In genomic region chr19:5992756-5993155, GRCh38 we compare ENCODE assay signal across 18 cellular contexts. TPM values are rescaled to one million over a fixed set of nuclear protein-coding genes. Genes with fewer than 3 reads are reported as not detected.
DNase-seq lines count a peak whose midpoint lies in the region; ATAC-seq and TF ChIP-seq lines count a peak whose summit lies in the region.
"Had no signal": no experiment of that assay in that cellular context is flagged by ENCODE, and none has a peak within 500 bp of the region (broad histone marks: within the 10 kb centered on the region; RNA-seq: fewer than 3 reads in every experiment).

No MANE protein-coding gene starts in this region.

- H3K4me3 ChIP-seq in GM23338 (no peak overlapping the region), transverse colon (no peak overlapping the region)
- H3K4me3 ChIP-seq: A549, MG63, PC-9 had no signal

- H3K27me3 ChIP-seq in GM23338 (ENCODE audit: insufficient read depth) (no peaks in the 10 kb centered on the region), transverse colon (no peaks in the 10 kb centered on the region)
- H3K27me3 ChIP-seq: MG63 had no signal

- H3K27ac Mint-ChIP-seq in GM23338, result no peak overlapping the region
- H3K27ac Mint-ChIP-seq in activated B cell treated with CpG ODN at 0.5 μM for 24 hours, result no peak overlapping the region
- peak overlapping the region; percentile 71 for H3K27ac Mint-ChIP-seq in nephron progenitor cell

- 0 out of 2 replicates have a peak, but pooled peaks cover 4% of the 10 kb centered on the region for H3F3A ChIP-seq in GM23338 (replicated peaks; ENCODE audit: low read depth)

- no peaks in the 10 kb centered on the region for H4K20me1 ChIP-seq in GM23338 (replicated peaks; ENCODE audit: insufficient read depth)

- H3K9me3 Mint-ChIP-seq in GM23338 (peaks cover 2% of the 10 kb centered on the region; the same call in 2 of the 3 replicates), activated B cell treated with CpG ODN at 0.5 μM for 24 hours (no peaks in the 10 kb centered on the region), nephron progenitor cell (no peaks in the 10 kb centered on the region)

- peaks cover 10% of the 10 kb centered on the region for H3K4me1 Mint-ChIP-seq in GM23338
- H3K4me1 Mint-ChIP-seq in activated B cell treated with CpG ODN at 0.5 μM for 24 hours, result peaks cover 23% of the 10 kb centered on the region
- H3K4me1 Mint-ChIP-seq in nephron progenitor cell, result peaks cover 37% of the 10 kb centered on the region

- CTCF ChIA-PET in activated B cell treated with CpG ODN at 0.5 μM for 24 hours (lab: Charles Lee), result interaction anchor here (0.9 kb wide), 1 partner anchor 25 kb away, joined by 4 read pairs; no protein-coding TSS in a partner anchor

- H2AFZ ChIP-seq in GM23338, result no peak overlapping the region
- H2AFZ ChIP-seq: PC-9 had no signal

- ATAC-seq in GM23338 (no peak), activated B cell treated with CpG ODN at 0.5 μM for 24 hours (ENCODE audit: low read depth) (peak; percentile 25), GM19395 (IDR thresholded peaks at IDR 0.05; ENCODE audit: unreplicated experiment) (no peak)
- ATAC-seq: A549 had no signal

- H3K36me3 ChIP-seq in GM23338 (ENCODE audit: insufficient read depth) (no peaks in the 10 kb centered on the region), transverse colon (no peaks in the 10 kb centered on the region)
- H3K36me3 ChIP-seq: MG63 had no signal

- no peak overlapping the region for H3K4me2 ChIP-seq in GM23338
- H3K4me2 ChIP-seq: A549, PC-9 had no signal

- peaks cover under 1% of the 10 kb centered on the region; the same call in 1 of the 2 replicates for H3K4me1 ChIP-seq in GM23338 (ENCODE audit: insufficient read depth)
- peaks cover 0 to 10% (median 2%) of the 10 kb centered on the region in 4 donors for H3K4me1 ChIP-seq in transverse colon

- 0 out of 2 replicates have a peak overlapping the region, but pooled peaks have one; percentile 26 for H3K27ac ChIP-seq in GM23338 (ENCODE audit: low read depth)
- H3K27ac ChIP-seq in transverse colon, result peak overlapping the region in 3 of 4 donors; percentile 17 to 65 (median 24)
- H3K27ac ChIP-seq: A549, C4-2B, PC-9 had no signal

- intact Hi-C loops in activated B cell treated with CpG ODN at 0.5 μM for 24 hours (cut with micrococcal nuclease) (loop anchor here (5.0 kb wide), 1 partner anchor 120 kb away; the partner anchor contains the start of gene RFX2), transverse colon (cut with DNase I; ENCODE audit: low total_unique reads) (no loop called here)

- TF ChIP-seq EP300 in transverse colon (IDR thresholded peaks at IDR 0.05; ENCODE audit: low read depth), result no peak

- no peak for TF ChIP-seq POLR2A in transverse colon (IDR thresholded peaks at IDR 0.05)

- no peaks in the 10 kb centered on the region for H3K9me3 ChIP-seq in transverse colon
- H3K9me3 ChIP-seq: A549, MG63 had no signal

- POLR2A ChIA-PET in activated B cell treated with CpG ODN at 0.5 μM for 24 hours (lab: Charles Lee), result interaction anchor here (0.7 kb wide), 1 partner anchor 116 kb away, joined by 4 read pairs; no protein-coding TSS in a partner anchor

- 83 to 88% methylated on average over 2 to 11 of the region's 11 CpGs for WGBS in transverse colon (ENCODE audit: low coverage in 1 of 2), 2 donors

- H3K36me3 Mint-ChIP-seq in GM23338 (ENCODE audit: low read depth) (no peaks in the 10 kb centered on the region; the same call in 2 of the 3 replicates), activated B cell treated with CpG ODN at 0.5 μM for 24 hours (ENCODE audit: low read depth) (no peaks in the 10 kb centered on the region), nephron progenitor cell (ENCODE audit: low read depth) (no peaks in the 10 kb centered on the region)

- H3K27me3 Mint-ChIP-seq in GM23338 (ENCODE audit: insufficient read depth, low read depth, poor library complexity) (peaks cover 17% of the 10 kb centered on the region), activated B cell treated with CpG ODN at 0.5 μM for 24 hours (no peaks in the 10 kb centered on the region), nephron progenitor cell (ENCODE audit: low read depth, poor library complexity) (peaks cover 5% of the 10 kb centered on the region)

- no peaks in the 10 kb centered on the region for H3K9me2 ChIP-seq in GM23338 (ENCODE audit: insufficient read depth)

- no peak overlapping the region for H3K4me3 Mint-ChIP-seq in GM23338
- no peak overlapping the region for H3K4me3 Mint-ChIP-seq in activated B cell treated with CpG ODN at 0.5 μM for 24 hours
- no peak overlapping the region for H3K4me3 Mint-ChIP-seq in nephron progenitor cell
- H3K4me3 Mint-ChIP-seq: H9 had no signal

- DNase-seq in GM23338 (ENCODE audit: low spot score) (no peak), activated B cell treated with CpG ODN at 0.5 μM for 24 hours (no peak), nephron progenitor cell (no peak), transverse colon (no peak), DMS79 (lab: John Stamatoyannopoulos, UW) (no peak), NCI-H2081 treated with DMSO at 0.1 percent for 48 hours (lab: John Stamatoyannopoulos, UW) (no peak)
- DNase-seq: DND-41, H9, Kasumi-1, MG63, NCI-H1048, NCI-H1436, NCI-H1930, NCI-H526, PC-9 had no signal

- H3K79me2 ChIP-seq in GM23338 (replicated peaks; ENCODE audit: insufficient read depth), result no peaks in the 10 kb centered on the region

- in situ Hi-C loops in transverse colon (cut with MboI; ENCODE audit: low pct_ligation_motif_present in 1 of 4, low pct_unique_long_range_greater_than_20kb in 1 of 4, low sequenced_read_pairs in 3 of 4), result no loop called here

- TF ChIP-seq CTCF in GM23338 (conservative IDR thresholded peaks at IDR 0.05; ENCODE audit: low read depth in 2 of 2) (no peak), activated B cell treated with CpG ODN at 0.5 μM for 24 hours (IDR thresholded peaks at IDR 0.05) (no peak), nephron progenitor cell (IDR thresholded peaks at IDR 0.05) (no peak), transverse colon (IDR thresholded peaks at IDR 0.05) (no peak)

TF ChIP-seq in GM23338, 12 proteins besides CTCF, POLR2A, EP300 and RAD21:
- TF ChIP-seq EZH2phosphoT487 (IDR thresholded peaks at IDR 0.05; ENCODE audit: unreplicated experiment) (no peak), ZNF331 (CRISPR knock-in tag; IDR thresholded peaks at IDR 0.05; ENCODE audit: low read depth) (no peak), ZNF114 (CRISPR knock-in tag; IDR thresholded peaks at IDR 0.05) (no peak), POLR2AphosphoS5 (IDR thresholded peaks at IDR 0.05; ENCODE audit: low read depth) (no peak), CREB1 (CRISPR knock-in tag; IDR thresholded peaks at IDR 0.05; ENCODE audit: low read depth) (no peak), STAT1 (IDR thresholded peaks at IDR 0.05; ENCODE audit: unreplicated experiment) (no peak), ETS1 (IDR thresholded peaks at IDR 0.05) (no peak), EZH2 (IDR thresholded peaks at IDR 0.05; ENCODE audit: low read depth, unreplicated experiment) (no peak)
- TF ChIP-seq, protein P1, sequence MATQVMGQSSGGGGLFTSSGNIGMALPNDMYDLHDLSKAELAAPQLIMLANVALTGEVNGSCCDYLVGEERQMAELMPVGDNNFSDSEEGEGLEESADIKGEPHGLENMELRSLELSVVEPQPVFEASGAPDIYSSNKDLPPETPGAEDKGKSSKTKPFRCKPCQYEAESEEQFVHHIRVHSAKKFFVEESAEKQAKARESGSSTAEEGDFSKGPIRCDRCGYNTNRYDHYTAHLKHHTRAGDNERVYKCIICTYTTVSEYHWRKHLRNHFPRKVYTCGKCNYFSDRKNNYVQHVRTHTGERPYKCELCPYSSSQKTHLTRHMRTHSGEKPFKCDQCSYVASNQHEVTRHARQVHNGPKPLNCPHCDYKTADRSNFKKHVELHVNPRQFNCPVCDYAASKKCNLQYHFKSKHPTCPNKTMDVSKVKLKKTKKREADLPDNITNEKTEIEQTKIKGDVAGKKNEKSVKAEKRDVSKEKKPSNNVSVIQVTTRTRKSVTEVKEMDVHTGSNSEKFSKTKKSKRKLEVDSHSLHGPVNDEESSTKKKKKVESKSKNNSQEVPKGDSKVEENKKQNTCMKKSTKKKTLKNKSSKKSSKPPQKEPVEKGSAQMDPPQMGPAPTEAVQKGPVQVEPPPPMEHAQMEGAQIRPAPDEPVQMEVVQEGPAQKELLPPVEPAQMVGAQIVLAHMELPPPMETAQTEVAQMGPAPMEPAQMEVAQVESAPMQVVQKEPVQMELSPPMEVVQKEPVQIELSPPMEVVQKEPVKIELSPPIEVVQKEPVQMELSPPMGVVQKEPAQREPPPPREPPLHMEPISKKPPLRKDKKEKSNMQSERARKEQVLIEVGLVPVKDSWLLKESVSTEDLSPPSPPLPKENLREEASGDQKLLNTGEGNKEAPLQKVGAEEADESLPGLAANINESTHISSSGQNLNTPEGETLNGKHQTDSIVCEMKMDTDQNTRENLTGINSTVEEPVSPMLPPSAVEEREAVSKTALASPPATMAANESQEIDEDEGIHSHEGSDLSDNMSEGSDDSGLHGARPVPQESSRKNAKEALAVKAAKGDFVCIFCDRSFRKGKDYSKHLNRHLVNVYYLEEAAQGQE (IDR thresholded peaks at IDR 0.05; ENCODE audit: unreplicated experiment), result no peak

RNA-seq across cellular contexts. Expression of gene RANBP3, which starts 14.8 kb away (rescaled TPM):
- total RNA-seq in GM23338 (2014; rRNA removed; shearing (Covaris generic)), result 98.3 and 105 TPM in 2 replicates
- polyA plus RNA-seq in GM23338 (2016; fragmentation: Nextera tagmentation; extraction: Ambion mirVana), result 40.2 and 41.2 TPM in 2 replicates
- total RNA-seq in activated B cell treated with CpG ODN at 0.5 μM for 24 hours, result 77.0 and 98.5 TPM in 2 replicates
- 100 to 1,000 TPM in 1 of 4 donors, 10 to 100 TPM in 3; 58.9 to 175 (median 65.0) TPM for total RNA-seq in transverse colon
